In genomic region chr13:50400035-50400726, GRCh38 we compare ENCODE assay signal across 17 cellular contexts.
DNase-seq lines count a peak whose midpoint lies in the region; ATAC-seq, FAIRE-seq and TF ChIP-seq lines count a peak whose summit lies in the region.
"Had no signal": no experiment of that assay in that cellular context is flagged by ENCODE, and none has a peak within 500 bp of the region (broad histone marks: within the 10 kb centered on the region; RNA-seq: fewer than 3 reads in every experiment).

No MANE protein-coding gene starts in this region.

- dilution Hi-C loops in endothelial cell of umbilical vein (cut with MboI; ENCODE audit: extremely low pct_ligation_motif_present, low sequenced_read_pairs), result no loop called here

- H3K36me3 Mint-ChIP-seq in CD14-positive monocyte, result no peaks in the 10 kb centered on the region

- no peak for TF ChIP-seq CTCF in endothelial cell of umbilical vein (IDR thresholded peaks at IDR 0.05; ENCODE audit: extremely low read depth in 1 of 2, insufficient read depth in 1 of 2, low read depth in 1 of 2, low read length in 2 of 2)
- TF ChIP-seq CTCF in CD14-positive monocyte (IDR thresholded peaks at IDR 0.05), result no peak
- TF ChIP-seq CTCF in Peyer's patch (IDR thresholded peaks at IDR 0.05), result no peak

- no peak overlapping the region for H3K27ac Mint-ChIP-seq in CD14-positive monocyte
- H3K27ac Mint-ChIP-seq: activated T-helper 2 cell treated with anti-CD3 and anti-CD28 coated beads, Interferon-gamma antibody, Interleukin-2, Interleukin-4, amounts not matched to agents 10 μg/mL and 5 μg/mL and 100 μg/mL, durations not matched to agents 14 hours and 24 hours and 36 hours had no signal

- no peak overlapping the region for H2AFZ ChIP-seq in endothelial cell of umbilical vein (ENCODE audit: low read depth, low read length)

- H3K4me3 ChIP-seq in endothelial cell of umbilical vein (replicated peaks in 1 of 3; ENCODE audit: insufficient read depth in 1 of 3, low read depth in 1 of 3, low read length in 3 of 3), result no peak overlapping the region
- no peak overlapping the region for H3K4me3 ChIP-seq in Peyer's patch
- H3K4me3 ChIP-seq: A549, GM12878, skin epidermis, upper lobe of right lung had no signal

- no peaks in the 10 kb centered on the region for H3K79me2 ChIP-seq in endothelial cell of umbilical vein (ENCODE audit: control insufficient read depth, insufficient read depth, low read length)

- no peak overlapping the region for H3K4me3 Mint-ChIP-seq in CD14-positive monocyte

- BruUV-seq in endothelial cell of umbilical vein (replicated peaks; lab: Mats Ljungman, UMichigan), result no TSS peak

- POLR2A ChIA-PET in endothelial cell of umbilical vein (lab: Charles Lee), result no interaction called here

- CTCF ChIA-PET in endothelial cell of umbilical vein (lab: Charles Lee), result interaction anchor here (1.9 kb wide), 1 partner anchor 12 kb away, joined by 8 read pairs; no protein-coding TSS in a partner anchor

- H3K4me2 ChIP-seq in endothelial cell of umbilical vein (ENCODE audit: insufficient read depth, low read length), result no peak overlapping the region
- H3K4me2 ChIP-seq: A549 had no signal

- H3K9me3 Mint-ChIP-seq in CD14-positive monocyte, result peaks cover 2 to 8% (median 4%) of the 10 kb centered on the region in 7 donors
- H3K9me3 Mint-ChIP-seq: activated T-helper 2 cell treated with anti-CD3 and anti-CD28 coated beads, Interferon-gamma antibody, Interleukin-2, Interleukin-4, amounts not matched to agents 10 μg/mL and 5 μg/mL and 100 μg/mL, durations not matched to agents 14 hours and 24 hours and 36 hours had no signal

- peaks cover 6% of the 10 kb centered on the region for H3K4me1 Mint-ChIP-seq in CD14-positive monocyte

- H3K9ac ChIP-seq in endothelial cell of umbilical vein (replicated peaks; ENCODE audit: extremely low read depth, insufficient read depth, low read length), result no peak overlapping the region

- H3K9me3 ChIP-seq in endothelial cell of umbilical vein (replicated peaks; ENCODE audit: control insufficient read depth, insufficient read depth, low read length) (no peaks in the 10 kb centered on the region), Peyer's patch (no peaks in the 10 kb centered on the region)
- H3K9me3 ChIP-seq: A549, upper lobe of right lung had no signal

- no peaks in the 10 kb centered on the region for H3K9me1 ChIP-seq in endothelial cell of umbilical vein (replicated peaks; ENCODE audit: control insufficient read depth, extremely low read depth, insufficient read depth, low read length)

- H3K27ac ChIP-seq in endothelial cell of umbilical vein (ENCODE audit: insufficient read depth, low read depth, low read length), result no peak overlapping the region
- peak overlapping the region; percentile 94 for H3K27ac ChIP-seq in temporal lobe (ENCODE audit: low read depth, low read length)
- H3K27ac ChIP-seq in Peyer's patch, result no peak overlapping the region
- H3K27ac ChIP-seq: A549, upper lobe of right lung had no signal

- TF ChIP-seq POLR2A in endothelial cell of umbilical vein (IDR thresholded peaks at IDR 0.05; ENCODE audit: low read depth, low read length), result no peak
- TF ChIP-seq POLR2A in Peyer's patch (IDR thresholded peaks at IDR 0.05), result no peak

- no peaks in the 10 kb centered on the region for H3K36me3 ChIP-seq in endothelial cell of umbilical vein (ENCODE audit: control insufficient read depth in 2 of 2, extremely low read depth in 1 of 2, insufficient read depth in 2 of 2, low read length in 2 of 2)
- no peaks in the 10 kb centered on the region for H3K36me3 ChIP-seq in Peyer's patch
- H3K36me3 ChIP-seq: upper lobe of right lung had no signal

- no peaks in the 10 kb centered on the region for H3K4me1 ChIP-seq in endothelial cell of umbilical vein (ENCODE audit: control insufficient read depth, extremely low read depth, insufficient read depth, low read length)
- peaks cover 0 to 8% (median 0%) of the 10 kb centered on the region in 4 donors for H3K4me1 ChIP-seq in Peyer's patch
- H3K4me1 ChIP-seq: upper lobe of right lung had no signal

- no peak for FAIRE-seq in endothelial cell of umbilical vein (lab: Jason Lieb, UNC)
- FAIRE-seq: A549, GM12878, H1 had no signal

- H4K20me1 ChIP-seq in endothelial cell of umbilical vein (replicated peaks; ENCODE audit: control insufficient read depth, extremely low read depth, insufficient read depth, low read length), result no peaks in the 10 kb centered on the region

- peak; percentile 79 for ATAC-seq in Right ventricle myocardium inferior
- ATAC-seq: A549, GM12878, upper lobe of right lung had no signal

- H3K27me3 ChIP-seq in endothelial cell of umbilical vein (ENCODE audit: control insufficient read depth in 2 of 2, insufficient read depth in 2 of 2, low read length in 2 of 2) (no peaks in the 10 kb centered on the region), Peyer's patch (no peaks in the 10 kb centered on the region)
- H3K27me3 ChIP-seq: upper lobe of right lung had no signal

- DNase-seq in Right ventricle myocardium inferior (ENCODE audit: missing footprints) (no peak), cardiac septum (ENCODE audit: low spot score) (no peak), endothelial cell of umbilical vein (ENCODE audit: low read depth, low spot score) (peak; percentile 24), medulla oblongata (ENCODE audit: extremely low spot score) (peak; percentile 90), NK-92 (lab: John Stamatoyannopoulos, UW; ENCODE audit: unreplicated experiment) (no peak), CD14-positive monocyte (ENCODE audit: low spot score) (no peak), Peyer's patch (no peak)
- DNase-seq: activated CD4-positive, alpha-beta T cell treated with anti-CD3 and anti-CD28 coated beads for 48 hours; mesendoderm; NCI-H1417 treated with DMSO at 0.1 percent for 48 hours; upper lobe of right lung had no signal

- peaks cover 0 to 3% (median 1%) of the 10 kb centered on the region in 3 donors for H3K27me3 Mint-ChIP-seq in CD14-positive monocyte (ENCODE audit: low read depth in 3 of 3)

- intact Hi-C loops in Right ventricle myocardium inferior (cut with DNase I), result no loop called here
- intact Hi-C loops in cardiac septum (cut with DNase I), result no loop called here
- intact Hi-C loops in endothelial cell of umbilical vein (cut with micrococcal nuclease), result no loop called here
- intact Hi-C loops in CD14-positive monocyte (cut with micrococcal nuclease), result no loop called here

TF ChIP-seq in endothelial cell of umbilical vein, 7 proteins besides CTCF, POLR2A, EP300 and RAD21:
- TF ChIP-seq EZH2 (IDR thresholded peaks at IDR 0.05; ENCODE audit: borderline replicate concordance, low read depth, low read length, severe bottlenecking) (no peak), MAX (IDR thresholded peaks at IDR 0.05; ENCODE audit: insufficient read depth, insufficient read length) (no peak), JUN (IDR thresholded peaks at IDR 0.05; ENCODE audit: borderline replicate concordance, insufficient read depth, insufficient read length, low read depth) (no peak), POLR2AphosphoS5 (IDR thresholded peaks at IDR 0.05; ENCODE audit: insufficient read depth, low read depth, low read length) (no peak), MYC (IDR thresholded peaks at IDR 0.05; ENCODE audit: low read depth, low read length) (no peak), FOS (IDR thresholded peaks at IDR 0.05; ENCODE audit: borderline replicate concordance, insufficient read depth, low read length) (no peak), GATA2 (IDR thresholded peaks at IDR 0.05; ENCODE audit: insufficient read depth, insufficient read length, low read depth, low read length) (no peak)

Comparison
In these comparisons a context has a peak if more than half of its experiments do, and no peak if none do; other contexts are left out.
1. DNase-seq: peak in endothelial cell of umbilical vein (single experiment) and medulla oblongata (single experiment); none in Right ventricle myocardium inferior (single experiment), cardiac septum (single experiment), NK-92 (single experiment), CD14-positive monocyte (single experiment) and Peyer's patch (0 of 3).